Comparison of ENCODE assay signal across 8 cellular contexts in the genomic region with DNA sequence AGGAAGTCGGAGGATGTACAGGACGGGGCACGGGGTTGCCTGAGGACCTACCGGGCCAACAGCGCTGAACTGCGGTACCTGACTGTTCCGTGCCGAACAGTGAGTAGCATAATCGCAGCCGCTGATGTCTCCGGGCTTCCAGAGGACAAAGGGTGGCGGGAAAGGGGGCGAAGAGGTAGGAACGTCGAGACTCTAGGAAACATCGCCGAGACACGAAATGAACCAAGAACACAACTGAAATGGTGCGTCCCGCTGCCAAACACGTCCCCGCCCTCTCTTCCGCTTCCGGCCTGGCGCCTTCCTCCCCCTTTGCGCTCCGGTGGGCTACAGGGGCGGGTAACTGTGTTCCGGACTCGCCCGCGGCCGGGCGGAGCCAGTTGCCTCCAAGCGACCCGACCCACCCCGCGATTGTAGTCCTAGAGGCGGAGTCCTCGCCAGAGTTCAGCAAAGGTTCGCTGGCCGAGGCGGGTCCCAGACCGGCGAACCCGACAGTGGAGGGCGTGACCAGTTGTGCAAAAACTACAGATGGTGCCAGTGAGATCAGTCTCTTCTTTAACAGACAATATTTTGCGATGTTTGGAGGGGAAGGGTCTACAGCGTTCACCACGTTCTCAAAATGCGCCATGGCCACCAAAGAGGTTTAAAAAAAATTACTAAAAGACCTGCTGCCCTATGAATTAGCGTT. TPM values are rescaled to one million over a fixed set of nuclear protein-coding genes. Genes with fewer than 3 reads are reported as not detected.
A peak's percentile ranks its signal among the peaks of the same experiment; 100 is the strongest.
DNase-seq lines count a peak whose midpoint lies in the region; ATAC-seq and TF ChIP-seq lines count a peak whose summit lies in the region.

A gene (minus strand): TSS at position 257 of the 685 bp plus-strand sequence. CDS start 54 bp downstream, at position 203.

- H2AFZ ChIP-seq in DND-41 (ENCODE audit: low read depth, low read length) = peak within 1 kb of the TSS; percentile 97
- peak within 1 kb of the TSS; percentile 98 for H2AFZ ChIP-seq in GM23248

- H3K9me3 Mint-ChIP-seq in activated T-helper 1 cell treated with anti-CD3 and anti-CD28 coated beads, Interleukin-12 subunit alpha, Interleukin-12 subunit beta, Interleukin-2, Interleukin-4 antibody, amounts not matched to agents 30 ng/mL and 10 ng/mL and 1 ng/mL, durations not matched to agents 14 hours and 24 hours and 36 hours = no peaks in the 10 kb centered on the region
- no peaks in the 10 kb centered on the region for H3K9me3 Mint-ChIP-seq in naive thymus-derived CD4-positive, alpha-beta T cell
- H3K9me3 Mint-ChIP-seq in stimulated activated naive B cell treated with anti-CD40 and anti-IgM and Interleukin-4, amounts not matched to agents 10 μg/mL and 1 μg/mL and 100 μg/mL, for 72 hours = no peaks in the 10 kb centered on the region

- peak within 1 kb of the TSS; percentile 98 for H3K27ac Mint-ChIP-seq in activated T-helper 1 cell treated with anti-CD3 and anti-CD28 coated beads, Interleukin-12 subunit alpha, Interleukin-12 subunit beta, Interleukin-2, Interleukin-4 antibody, amounts not matched to agents 30 ng/mL and 10 ng/mL and 1 ng/mL, durations not matched to agents 14 hours and 24 hours and 36 hours
- peak within 1 kb of the TSS; percentile 93 to 100 (median 98) for H3K27ac Mint-ChIP-seq in naive thymus-derived CD4-positive, alpha-beta T cell
- peak within 1 kb of the TSS; percentile 93 for H3K27ac Mint-ChIP-seq in stimulated activated naive B cell treated with anti-CD40 and anti-IgM and Interleukin-4, amounts not matched to agents 10 μg/mL and 1 μg/mL and 100 μg/mL, for 72 hours

- H3K27me3 Mint-ChIP-seq in activated T-helper 1 cell treated with anti-CD3 and anti-CD28 coated beads, Interleukin-12 subunit alpha, Interleukin-12 subunit beta, Interleukin-2, Interleukin-4 antibody, amounts not matched to agents 30 ng/mL and 10 ng/mL and 1 ng/mL, durations not matched to agents 14 hours and 24 hours and 36 hours (ENCODE audit: insufficient read depth) = no peaks in the 10 kb centered on the region
- no peaks in the 10 kb centered on the region for H3K27me3 Mint-ChIP-seq in naive thymus-derived CD4-positive, alpha-beta T cell
- no peaks in the 10 kb centered on the region for H3K27me3 Mint-ChIP-seq in stimulated activated naive B cell treated with anti-CD40 and anti-IgM and Interleukin-4, amounts not matched to agents 10 μg/mL and 1 μg/mL and 100 μg/mL, for 72 hours

- H3K9me3 ChIP-seq in DND-41 (ENCODE audit: insufficient read depth, low read length, severe bottlenecking) (no peaks in the 10 kb centered on the region), GM23248 (ENCODE audit: low read depth) (no peaks in the 10 kb centered on the region)
- no peaks in the 10 kb centered on the region for H3K9me3 ChIP-seq in naive thymus-derived CD4-positive, alpha-beta T cell (ENCODE audit: control insufficient read depth in 2 of 3, low read length in 3 of 3)

- H3K9ac ChIP-seq in DND-41 (ENCODE audit: low read depth, low read length) (peak within 1 kb of the TSS; percentile 67), GM23248 (peak within 1 kb of the TSS; percentile 87)

- CTCF ChIA-PET in naive thymus-derived CD4-positive, alpha-beta T cell (lab: Charles Lee) = interaction anchor here (0.6 to 0.9 kb wide), 2 partner anchors 16 to 242 kb away, joined by 3 read pairs; no protein-coding TSS in a partner anchor

- H3K4me1 Mint-ChIP-seq in activated T-helper 1 cell treated with anti-CD3 and anti-CD28 coated beads, Interleukin-12 subunit alpha, Interleukin-12 subunit beta, Interleukin-2, Interleukin-4 antibody, amounts not matched to agents 30 ng/mL and 10 ng/mL and 1 ng/mL, durations not matched to agents 14 hours and 24 hours and 36 hours (ENCODE audit: low read depth) = peaks cover 29% of the 10 kb centered on the region
- peaks cover 16 to 41% (median 33%) of the 10 kb centered on the region in 7 donors for H3K4me1 Mint-ChIP-seq in naive thymus-derived CD4-positive, alpha-beta T cell
- H3K4me1 Mint-ChIP-seq in stimulated activated naive B cell treated with anti-CD40 and anti-IgM and Interleukin-4, amounts not matched to agents 10 μg/mL and 1 μg/mL and 100 μg/mL, for 72 hours = peaks cover 7 to 20% of the 10 kb centered on the region in 2 donors

- no peaks in the 10 kb centered on the region for H3K27me3 ChIP-seq in DND-41 (ENCODE audit: insufficient read depth, low read length, poor library complexity)
- H3K27me3 ChIP-seq in GM23248 (replicated peaks; ENCODE audit: insufficient read depth) = no peaks in the 10 kb centered on the region
- H3K27me3 ChIP-seq in naive thymus-derived CD4-positive, alpha-beta T cell (ENCODE audit: control insufficient read depth in 2 of 2, insufficient read depth in 2 of 2, low read length in 2 of 2) = no peaks in the 10 kb centered on the region

- H3K9me2 ChIP-seq in GM23248 (ENCODE audit: insufficient read depth) = no peaks in the 10 kb centered on the region

- H4K20me1 ChIP-seq in DND-41 (ENCODE audit: insufficient read depth, low read length) (no peaks in the 10 kb centered on the region), GM23248 (ENCODE audit: insufficient read depth) (no peaks in the 10 kb centered on the region)

- H3K4me2 ChIP-seq in DND-41 (ENCODE audit: insufficient read depth, low read length) (peak within 1 kb of the TSS; percentile 75), GM23248 (ENCODE audit: unreplicated experiment) (peak within 1 kb of the TSS; percentile 92)

- in situ Hi-C loops in GM23248 (cut with MboI) = no loop called here

- H3K4me1 ChIP-seq in DND-41 (ENCODE audit: insufficient read depth, low read length) = peaks cover 21% of the 10 kb centered on the region
- peaks cover 9% of the 10 kb centered on the region for H3K4me1 ChIP-seq in GM23248 (ENCODE audit: insufficient read depth)
- peaks cover 15 to 16% of the 10 kb centered on the region in 2 donors for H3K4me1 ChIP-seq in naive thymus-derived CD4-positive, alpha-beta T cell (ENCODE audit: control insufficient read depth in 2 of 2, insufficient read depth in 2 of 2, low read length in 2 of 2)

- POLR2A ChIA-PET in naive thymus-derived CD4-positive, alpha-beta T cell (lab: Charles Lee) = interaction anchor here (0.6 to 1.3 kb wide), 13 partner anchors 8 to 1195 kb away, joined by 3 to 7 read pairs (median 3); a partner anchor contains a TSS

- DNase-seq in DND-41 = peak; percentile 95
- DNase-seq in GM23248 = peak; percentile 98
- peak; percentile 81 to 83 for DNase-seq in Kasumi-1 (lab: John Stamatoyannopoulos, UW)
- peak; percentile 93 for DNase-seq in RPMI7951 (ENCODE audit: low read depth)
- peak; percentile 93 for DNase-seq in activated T-helper 1 cell treated with anti-CD3 and anti-CD28 coated beads, Interleukin-12 subunit alpha, Interleukin-12 subunit beta, Interleukin-2, Interleukin-4 antibody, amounts not matched to agents 30 ng/mL and 10 ng/mL and 1 ng/mL, durations not matched to agents 14 hours and 24 hours and 36 hours (ENCODE audit: low spot score)
- peak; percentile 94 for DNase-seq in fibroblast of gingiva (ENCODE audit: low read depth)
- DNase-seq in naive thymus-derived CD4-positive, alpha-beta T cell = peak; percentile 89 to 97 (median 93)
- DNase-seq in stimulated activated naive B cell treated with anti-CD40 and anti-IgM and Interleukin-4, amounts not matched to agents 10 μg/mL and 1 μg/mL and 100 μg/mL, for 72 hours = peak; percentile 94

- ATAC-seq in DND-41 (ENCODE audit: insufficient read depth, low read depth) = peak; percentile 99
- peak; percentile 99 for ATAC-seq in naive thymus-derived CD4-positive, alpha-beta T cell
- ATAC-seq in stimulated activated naive B cell treated with anti-CD40 and anti-IgM and Interleukin-4, amounts not matched to agents 10 μg/mL and 1 μg/mL and 100 μg/mL, for 72 hours (replicated peaks) = peak; percentile 98 to 99

- 1% methylated on average over 48 to 51 of the region's 52 CpGs for WGBS in GM23248 (ENCODE audit: low coverage in 1 of 2, low lambda C conversion rate in 2 of 2, missing lambda C conversion rate in 2 of 2), 2 experiments

- 0 out of 2 replicates have a peak, but pooled peaks cover 5% of the 10 kb centered on the region for H3F3A ChIP-seq in GM23248 (ENCODE audit: insufficient read depth)

- peak within 1 kb of the TSS; percentile 90 for H3K27ac ChIP-seq in DND-41 (ENCODE audit: low read length)
- peak within 1 kb of the TSS; percentile 55 for H3K27ac ChIP-seq in GM23248
- H3K27ac ChIP-seq in naive thymus-derived CD4-positive, alpha-beta T cell (ENCODE audit: low read depth, low read length) = peak within 1 kb of the TSS; percentile 89

- no peak for TF ChIP-seq CTCF in DND-41 (IDR thresholded peaks at IDR 0.05; ENCODE audit: borderline replicate concordance, extremely low read depth, low read length, poor library complexity, severe bottlenecking)

- H3K36me3 Mint-ChIP-seq in activated T-helper 1 cell treated with anti-CD3 and anti-CD28 coated beads, Interleukin-12 subunit alpha, Interleukin-12 subunit beta, Interleukin-2, Interleukin-4 antibody, amounts not matched to agents 30 ng/mL and 10 ng/mL and 1 ng/mL, durations not matched to agents 14 hours and 24 hours and 36 hours (ENCODE audit: low read depth) = no peaks in the 10 kb centered on the region
- H3K36me3 Mint-ChIP-seq in naive thymus-derived CD4-positive, alpha-beta T cell = peaks cover 0 to 2% (median 0%) of the 10 kb centered on the region in 5 donors
- H3K36me3 Mint-ChIP-seq in stimulated activated naive B cell treated with anti-CD40 and anti-IgM and Interleukin-4, amounts not matched to agents 10 μg/mL and 1 μg/mL and 100 μg/mL, for 72 hours = no peaks in the 10 kb centered on the region

- peak within 1 kb of the TSS; percentile 99 for H3K4me3 Mint-ChIP-seq in activated T-helper 1 cell treated with anti-CD3 and anti-CD28 coated beads, Interleukin-12 subunit alpha, Interleukin-12 subunit beta, Interleukin-2, Interleukin-4 antibody, amounts not matched to agents 30 ng/mL and 10 ng/mL and 1 ng/mL, durations not matched to agents 14 hours and 24 hours and 36 hours
- peak within 1 kb of the TSS; percentile 94 to 100 (median 99) for H3K4me3 Mint-ChIP-seq in naive thymus-derived CD4-positive, alpha-beta T cell
- peak within 1 kb of the TSS; percentile 94 to 99 for H3K4me3 Mint-ChIP-seq in stimulated activated naive B cell treated with anti-CD40 and anti-IgM and Interleukin-4, amounts not matched to agents 10 μg/mL and 1 μg/mL and 100 μg/mL, for 72 hours

- peaks cover 4% of the 10 kb centered on the region; the same call in 1 of the 2 replicates for H3K36me3 ChIP-seq in DND-41 (ENCODE audit: insufficient read depth, low read length)
- H3K36me3 ChIP-seq in GM23248 (ENCODE audit: low read depth) = peaks cover 1% of the 10 kb centered on the region; the same call in 1 of the 2 replicates
- H3K36me3 ChIP-seq in naive thymus-derived CD4-positive, alpha-beta T cell (ENCODE audit: control insufficient read depth in 2 of 3, insufficient read depth in 3 of 3, low read length in 3 of 3) = peaks cover 0 to 3% (median 0%) of the 10 kb centered on the region in 3 experiments

- H3K4me3 ChIP-seq in DND-41 (ENCODE audit: low read depth in 1 of 2, low read length in 2 of 2) (peak within 1 kb of the TSS; percentile 45 to 80), GM23248 (peak within 1 kb of the TSS; percentile 96)
- peak within 1 kb of the TSS; percentile 78 for H3K4me3 ChIP-seq in naive thymus-derived CD4-positive, alpha-beta T cell (ENCODE audit: low read length)

- H3K79me2 ChIP-seq in DND-41 (ENCODE audit: insufficient read depth, low read length) = peaks cover 23% of the 10 kb centered on the region
- peaks cover 21% of the 10 kb centered on the region for H3K79me2 ChIP-seq in GM23248 (ENCODE audit: insufficient read depth)

- intact Hi-C loops in activated T-helper 1 cell treated with anti-CD3 and anti-CD28 coated beads, Interleukin-12 subunit alpha, Interleukin-12 subunit beta, Interleukin-2, Interleukin-4 antibody, amounts not matched to agents 30 ng/mL and 10 ng/mL and 1 ng/mL, durations not matched to agents 14 hours and 24 hours and 36 hours (cut with micrococcal nuclease) = loop anchor here (1.0 to 10.0 kb wide), 8 partner anchors 18 to 1676 kb away; a partner anchor contains a TSS
- intact Hi-C loops in naive thymus-derived CD4-positive, alpha-beta T cell (cut with micrococcal nuclease) = loop anchor here (1.0 to 10.0 kb wide), 18 partner anchors 18 to 1736 kb away; a partner anchor contains a TSS

RNA-seq across cellular contexts. Expression of the gene that starts here (rescaled TPM):
- 2.9 and 9.8 TPM in 2 replicates for total RNA-seq in GM23248 (2014; rRNA removed; shearing (Covaris generic))
- 14.7 and 16.6 TPM in 2 replicates for polyA plus RNA-seq in GM23248 (2016; fragmentation: Nextera tagmentation; extraction: Ambion mirVana)
- total RNA-seq in RPMI7951 (2014; rRNA removed; shearing (Covaris generic)) = 17.3 and 17.8 TPM in 2 replicates
- total RNA-seq in activated T-helper 1 cell treated with anti-CD3 and anti-CD28 coated beads, Interleukin-12 subunit alpha, Interleukin-12 subunit beta, Interleukin-2, Interleukin-4 antibody, amounts not matched to agents 30 ng/mL and 10 ng/mL and 1 ng/mL, durations not matched to agents 14 hours and 24 hours and 36 hours = 41.6 and 42.6 TPM in 2 replicates
- 10 to 100 TPM; 15.8 to 39.9 (median 34.7) TPM for total RNA-seq in naive thymus-derived CD4-positive, alpha-beta T cell
- 10 to 100 TPM; 49.9 to 63.1 TPM for polyA plus RNA-seq in naive thymus-derived CD4-positive, alpha-beta T cell

Comparison
In these comparisons a context has a peak if more than half of its experiments do, and no peak if none do; other contexts are left out.
1. Peak in every context shown above with its lines: DNase-seq, ATAC-seq, H3K4me3 ChIP-seq and H3K27ac ChIP-seq.